2 cellular contexts compared by ENCODE assay signal in genomic region chr3:169948559-169949371, GRCh38.
TF ChIP-seq lines count a peak whose summit lies in the region.

No MANE protein-coding gene starts in this region.

TF ChIP-seq in GM12878, 131 proteins besides CTCF, POLR2A, EP300 and RAD21:
- TF ChIP-seq SPI1 (IDR thresholded peaks at IDR 0.05; ENCODE audit: borderline replicate concordance, insufficient read depth, low read depth, low read length), result no peak
- peak; percentile 14; the same call in 1 of the 2 replicates for TF ChIP-seq JUNB (IDR thresholded peaks at IDR 0.05)

TF ChIP-seq in HEK293T, 16 proteins besides CTCF, POLR2A, EP300 and RAD21:
- TF ChIP-seq L3MBTL2 (conservative IDR thresholded peaks at IDR 0.05) (no peak), CTBP1 (IDR thresholded peaks at IDR 0.05; ENCODE audit: borderline replicate concordance) (no peak), PKNOX1 (IDR thresholded peaks at IDR 0.05) (no peak), FOXA1 (IDR thresholded peaks at IDR 0.05) (no peak), ARNT (IDR thresholded peaks at IDR 0.05) (no peak), ZNF384 (IDR thresholded peaks at IDR 0.05) (no peak), BHLHE40 (IDR thresholded peaks at IDR 0.05; ENCODE audit: borderline replicate concordance) (no peak)
TF ChIP-seq in HEK293T: peak in this region for 0.
